ENCODE assay signal across 12 cellular contexts in genomic region chr13:34863360-34864135, GRCh38.
A peak's percentile ranks its signal among the peaks of the same experiment; 100 is the strongest.
DNase-seq lines count a peak whose midpoint lies in the region; ATAC-seq, FAIRE-seq and TF ChIP-seq lines count a peak whose summit lies in the region.
"Had no signal": no experiment of that assay in that cellular context is flagged by ENCODE, and none has a peak within 500 bp of the region (broad histone marks: within the 10 kb centered on the region; RNA-seq: fewer than 3 reads in every experiment).

No MANE protein-coding gene starts in this region.

- DNase-seq in H54 (ENCODE audit: insufficient read length, low spot score) (peak; percentile 10), RWPE2 (ENCODE audit: low spot score) (no peak), foreskin keratinocyte (peak; percentile 64 to 87), HAP-1 (ENCODE audit: low spot score in 2 of 2) (no peak), SKM-1 (lab: John Stamatoyannopoulos, UW; ENCODE audit: unreplicated experiment) (no peak), COR-L47 (lab: John Stamatoyannopoulos, UW) (no peak), DMS153 treated with DMSO at 0.1 percent for 48 hours (lab: John Stamatoyannopoulos, UW; ENCODE audit: unreplicated experiment) (no peak)
- DNase-seq: activated gamma-delta T cell treated with Interleukin-2 at 50 U/mL for 16 hours; CD4-positive, CD25-positive, alpha-beta regulatory T cell; effector memory CD8-positive, alpha-beta T cell; lower lobe of right lung had no signal

- ATAC-seq in RWPE2 (ENCODE audit: low read depth) (peak; percentile 97), foreskin keratinocyte (peak; percentile 96)
- ATAC-seq: effector memory CD8-positive, alpha-beta T cell; lower lobe of right lung had no signal

- TF ChIP-seq CTCF in RWPE2 (IDR thresholded peaks at IDR 0.05; ENCODE audit: poor library complexity, severe bottlenecking) (no peak), foreskin keratinocyte (conservative IDR thresholded peaks at IDR 0.05) (no peak)

- no peaks in the 10 kb centered on the region for H3K79me2 ChIP-seq in ACC112 (ENCODE audit: control insufficient read depth, insufficient read depth, low read length, unreplicated experiment)

- no peak overlapping the region for H2AFZ ChIP-seq in ACC112 (ENCODE audit: low read length, unreplicated experiment)

- no peak for TF ChIP-seq POLR2A in H54 (IDR thresholded peaks at IDR 0.05; ENCODE audit: low read depth, low read length)

- in situ Hi-C loops in HAP-1 (cut with MboI; ENCODE audit: low sequenced_read_pairs) = no loop called here

- H3K9me3 ChIP-seq in RWPE2 (ENCODE audit: severe bottlenecking) (no peaks in the 10 kb centered on the region), HAP-1 (no peaks in the 10 kb centered on the region)
- H3K9me3 ChIP-seq: lower lobe of right lung had no signal

- FAIRE-seq in H54 (lab: Jason Lieb, UNC) = peak; percentile 45

- no peaks in the 10 kb centered on the region for H3K36me3 ChIP-seq in ACC112 (ENCODE audit: insufficient read depth, low read length)
- no peaks in the 10 kb centered on the region for H3K36me3 ChIP-seq in RWPE2 (ENCODE audit: low read depth)
- no peaks in the 10 kb centered on the region for H3K36me3 ChIP-seq in HAP-1 (replicated peaks)
- H3K36me3 ChIP-seq: lower lobe of right lung had no signal

- H3K4me1 ChIP-seq in ACC112 (ENCODE audit: control insufficient read depth, insufficient read depth, low read length, unreplicated experiment) (peaks cover 23% of the 10 kb centered on the region), RWPE2 (ENCODE audit: insufficient read depth, poor library complexity, severe bottlenecking) (peaks cover 8% of the 10 kb centered on the region), foreskin keratinocyte (no peaks in the 10 kb centered on the region), HAP-1 (peaks cover 16% of the 10 kb centered on the region)
- H3K4me1 ChIP-seq: lower lobe of right lung had no signal

- H3K27ac ChIP-seq in ACC112 (ENCODE audit: low read depth, low read length) (peak overlapping the region; percentile 30; the same call in 1 of the 2 replicates), RWPE2 (ENCODE audit: poor library complexity, severe bottlenecking) (no peak overlapping the region), foreskin keratinocyte (no peak overlapping the region)
- H3K27ac ChIP-seq: lower lobe of right lung had no signal

- H3K27me3 ChIP-seq in ACC112 (ENCODE audit: insufficient read depth, low read length) (no peaks in the 10 kb centered on the region), RWPE2 (ENCODE audit: insufficient read depth, poor library complexity, severe bottlenecking) (no peaks in the 10 kb centered on the region), foreskin keratinocyte (no peaks in the 10 kb centered on the region), HAP-1 (ENCODE audit: low read depth) (no peaks in the 10 kb centered on the region)

- H3K4me3 ChIP-seq in ACC112 (ENCODE audit: low read depth, low read length) (no peak overlapping the region), RWPE2 (ENCODE audit: severe bottlenecking) (no peak overlapping the region), HAP-1 (no peak overlapping the region)
- H3K4me3 ChIP-seq: lower lobe of right lung had no signal

Comparison
In these comparisons a context has a peak if more than half of its experiments do, and no peak if none do; other contexts are left out.
1. DNase-seq: peak in H54 (single experiment) and foreskin keratinocyte (2 of 2); none in RWPE2 (single experiment), HAP-1 (0 of 2), SKM-1 (single experiment), COR-L47 (single experiment) and DMS153 treated with DMSO at 0.1 percent for 48 hours (single experiment).